30 cellular contexts compared by ENCODE assay signal in the genomic region with DNA sequence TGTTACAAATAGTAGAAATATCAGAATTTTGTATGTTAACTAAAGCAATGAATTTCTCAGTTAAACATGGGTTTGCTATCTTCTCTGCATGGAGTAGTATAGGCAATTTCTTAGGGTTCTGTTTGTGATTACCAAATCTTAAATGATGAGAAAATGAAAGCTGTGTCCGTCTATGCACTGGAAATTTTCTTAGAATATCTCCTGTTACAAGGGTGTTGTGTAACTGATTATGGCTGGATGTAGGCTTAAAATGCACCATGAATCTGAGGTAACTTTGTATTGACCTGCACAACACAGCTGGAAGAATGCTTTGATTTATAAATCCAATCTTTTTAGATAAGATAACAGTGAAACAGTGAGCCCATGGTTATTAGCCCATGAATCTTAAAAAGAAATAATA.
"Had no signal": no experiment of that assay in that cellular context is flagged by ENCODE, and none has a peak within 500 bp of the region (broad histone marks: within the 10 kb centered on the region; RNA-seq: fewer than 3 reads in every experiment).

No MANE protein-coding gene starts in this region.

- DNase-seq: activated CD4-positive, alpha-beta T cell treated with anti-CD3 and anti-CD28 coated beads, Interleukin-2, amount 10 ng/mL, durations not matched to agents 24 days and 14 days; activated CD4-positive, alpha-beta T cell treated with anti-CD3 and anti-CD28 coated beads, Interleukin-2, amount 50 U/mL, for 48 hours; activated CD4-positive, CD25-positive, alpha-beta regulatory T cell; activated CD8-positive, alpha-beta T cell treated with anti-CD3 and anti-CD28 coated beads, Interleukin-2, amount 10 ng/mL, durations not matched to agents 7 days and 5 days; activated effector memory CD4-positive, alpha-beta T cell treated with Interleukin-2 at 50 U/mL for 16 hours; activated naive CD4-positive, alpha-beta T cell treated with anti-CD3 and anti-CD28 coated beads, Interleukin-2, amount 10 ng/mL, durations not matched to agents 7 days and 5 days; activated naive CD8-positive, alpha-beta T cell treated with anti-CD3 and anti-CD28 coated beads, Interleukin-2, amount 50 U/mL, for 24 hours; activated T-cell treated with anti-CD3 and anti-CD28 coated beads, Interleukin-2, amount 50 U/mL, for 4 hours; amygdala; Kasumi-1; KG1; MG63; NCI-H1048; NCI-H1105 treated with DMSO at 0.1 percent for 48 hours; NCI-H1436; NCI-H1694; NCI-H1930; NCI-H2081 treated with DMSO at 0.1 percent for 48 hours; NCI-H226; NCI-H446 treated with DMSO at 0.1 percent for 48 hours; NCI-H524 treated with DMSO at 0.1 percent for 48 hours; SHP77; SJCRH30; T1000; WERI-Rb-1 had no signal

- H3K27me3 ChIP-seq: ascending aorta, cardiac muscle cell, MG63, SJCRH30 had no signal

- H3K27ac Mint-ChIP-seq: activated CD4-positive, alpha-beta T cell treated with anti-CD3 and anti-CD28 coated beads, Interleukin-2, amount 10 ng/mL, durations not matched to agents 24 days and 14 days; activated CD8-positive, alpha-beta T cell treated with anti-CD3 and anti-CD28 coated beads, Interleukin-2, amount 10 ng/mL, durations not matched to agents 7 days and 5 days; activated naive CD4-positive, alpha-beta T cell treated with anti-CD3 and anti-CD28 coated beads, Interleukin-2, amount 10 ng/mL, durations not matched to agents 7 days and 5 days; activated naive CD8-positive, alpha-beta T cell; activated naive CD8-positive, alpha-beta T cell treated with anti-CD3 and anti-CD28 coated beads, Interleukin-2, amount 50 U/mL, for 24 hours had no signal

- H3K4me3 Mint-ChIP-seq: activated CD4-positive, alpha-beta T cell treated with anti-CD3 and anti-CD28 coated beads, Interleukin-2, amount 10 ng/mL, durations not matched to agents 24 days and 14 days; activated CD8-positive, alpha-beta T cell treated with anti-CD3 and anti-CD28 coated beads, Interleukin-2, amount 10 ng/mL, durations not matched to agents 7 days and 5 days; activated naive CD4-positive, alpha-beta T cell treated with anti-CD3 and anti-CD28 coated beads, Interleukin-2, amount 10 ng/mL, durations not matched to agents 7 days and 5 days; activated naive CD8-positive, alpha-beta T cell; activated naive CD8-positive, alpha-beta T cell treated with anti-CD3 and anti-CD28 coated beads, Interleukin-2, amount 50 U/mL, for 24 hours; activated T-cell treated with anti-CD3 and anti-CD28 coated beads, Interleukin-2, amount 50 U/mL, for 4 hours had no signal

- H3K9me3 ChIP-seq: ascending aorta, MG63, SJCRH30 had no signal

- H3K4me1 ChIP-seq: SJCRH30 had no signal

- H3K4me3 ChIP-seq: ascending aorta, cardiac muscle cell, MG63, SJCRH30, SK-N-MC had no signal

- H3K9me3 Mint-ChIP-seq: activated CD4-positive, alpha-beta T cell treated with anti-CD3 and anti-CD28 coated beads, Interleukin-2, amount 10 ng/mL, durations not matched to agents 24 days and 14 days; activated naive CD4-positive, alpha-beta T cell treated with anti-CD3 and anti-CD28 coated beads, Interleukin-2, amount 10 ng/mL, durations not matched to agents 7 days and 5 days; activated naive CD8-positive, alpha-beta T cell treated with anti-CD3 and anti-CD28 coated beads, Interleukin-2, amount 50 U/mL, for 24 hours; activated T-cell treated with anti-CD3 and anti-CD28 coated beads, Interleukin-2, amount 50 U/mL, for 4 hours had no signal

- H3K27me3 Mint-ChIP-seq: activated CD4-positive, alpha-beta T cell treated with anti-CD3 and anti-CD28 coated beads, Interleukin-2, amount 10 ng/mL, durations not matched to agents 24 days and 14 days; activated naive CD4-positive, alpha-beta T cell treated with anti-CD3 and anti-CD28 coated beads, Interleukin-2, amount 10 ng/mL, durations not matched to agents 7 days and 5 days; activated naive CD8-positive, alpha-beta T cell; activated naive CD8-positive, alpha-beta T cell treated with anti-CD3 and anti-CD28 coated beads, Interleukin-2, amount 50 U/mL, for 24 hours had no signal

- ATAC-seq: activated CD8-positive, alpha-beta T cell treated with anti-CD3 and anti-CD28 coated beads, Interleukin-2, amount 10 ng/mL, durations not matched to agents 7 days and 5 days; activated naive CD8-positive, alpha-beta T cell treated with anti-CD3 and anti-CD28 coated beads, Interleukin-2, amount 50 U/mL, for 24 hours; activated T-cell treated with anti-CD3 and anti-CD28 coated beads, Interleukin-2, amount 50 U/mL, for 4 hours; Panc1 had no signal
